7 cellular contexts compared by ENCODE assay signal in the genomic region with DNA sequence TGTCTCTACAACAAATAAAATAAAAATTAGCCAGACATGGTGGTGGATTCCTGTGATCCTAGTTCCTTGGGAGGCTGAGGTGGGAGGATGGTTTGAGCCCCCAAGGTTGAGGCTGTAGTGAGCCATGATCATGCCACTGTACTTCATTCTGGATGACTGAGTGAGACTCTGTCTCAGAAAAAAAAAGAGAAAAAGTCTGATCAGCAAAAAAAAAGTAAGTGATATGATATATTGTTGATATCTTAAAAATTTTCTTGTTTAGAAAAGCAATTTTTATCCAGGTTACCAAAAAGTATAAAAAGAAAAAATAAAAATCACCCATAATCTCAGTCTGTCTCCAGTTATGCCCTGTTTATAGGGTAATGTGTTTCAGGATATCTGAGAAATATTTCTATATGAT.
"Had no signal": no experiment of that assay in that cellular context is flagged by ENCODE, and none has a peak within 500 bp of the region (broad histone marks: within the 10 kb centered on the region; RNA-seq: fewer than 3 reads in every experiment).

No MANE protein-coding gene starts in this region.

- H3K4me3 ChIP-seq: GM23338 had no signal

- DNase-seq: H9, HCEC 1CT, KBM-7 had no signal

- FAIRE-seq: H1, H54, HTR-8/SVneo had no signal

- ATAC-seq: GM23338 had no signal

- H3K4me2 ChIP-seq: GM23338 had no signal

- H2AFZ ChIP-seq: GM23338 had no signal
